Comparison of ENCODE assay signal across 25 cellular contexts in the genomic region with DNA sequence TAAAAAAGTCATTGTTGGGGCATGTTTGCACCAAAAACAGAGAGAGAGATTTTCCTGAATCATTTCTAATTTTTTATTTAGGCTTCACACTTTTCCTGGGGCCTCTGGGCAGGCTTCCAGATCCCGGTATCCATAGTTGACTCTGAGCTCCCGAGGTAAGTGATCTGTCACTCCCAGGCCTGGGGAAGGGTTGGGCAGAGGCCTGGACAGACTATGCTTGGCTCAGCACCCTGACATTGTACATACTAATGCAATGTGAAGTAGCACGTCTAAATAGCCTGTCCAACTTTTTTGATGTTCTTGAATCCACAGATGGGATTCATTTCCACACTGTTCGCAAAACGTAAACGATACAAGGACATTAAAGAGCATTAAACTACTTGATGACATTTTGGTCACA.
DNase-seq lines count a peak whose midpoint lies in the region; ATAC-seq, FAIRE-seq and TF ChIP-seq lines count a peak whose summit lies in the region.
"Had no signal": no experiment of that assay in that cellular context is flagged by ENCODE, and none has a peak within 500 bp of the region (broad histone marks: within the 10 kb centered on the region; RNA-seq: fewer than 3 reads in every experiment).

No MANE protein-coding gene starts in this region.

- 56 to 67% methylated on average over 6 of the region's 6 CpGs for WGBS in pancreas, 2 donors
- WGBS in spleen, 5 donors, result 67 to 85% (median 81%) methylated on average over 6 of the region's 6 CpGs

- H3K4me1 ChIP-seq in pancreas (no peaks in the 10 kb centered on the region), spleen (peaks cover 0 to 3% (median 0%) of the 10 kb centered on the region in 6 donors)

- TF ChIP-seq CTCF in epithelial cell of esophagus (IDR thresholded peaks at IDR 0.05; ENCODE audit: insufficient read depth, low read depth, low read length, missing control alignments) (no peak), pancreas (IDR thresholded peaks at IDR 0.05) (no peak), spleen (IDR thresholded peaks at IDR 0.05 in 8 of 11, conservative IDR thresholded peaks at IDR 0.05 in 3 of 11) (no peak)

- TF ChIP-seq POLR2A in spleen (IDR thresholded peaks at IDR 0.05), result no peak

- H3K9me3 ChIP-seq in pancreas, result no peaks in the 10 kb centered on the region
- no peaks in the 10 kb centered on the region for H3K9me3 ChIP-seq in spleen
- H3K9me3 ChIP-seq: upper lobe of left lung had no signal

- intact Hi-C loops in pancreas (cut with DNase I) (no loop called here), spleen (cut with DNase I; ENCODE audit: low total_unique reads) (no loop called here)

- H3K27ac ChIP-seq in pancreas (no peak overlapping the region), spleen (no peak overlapping the region)
- H3K27ac ChIP-seq: dorsolateral prefrontal cortex, upper lobe of left lung, VCaP had no signal

- peak in 3 of 4 donors; percentile 32 to 42 (median 35) for ATAC-seq in pancreas
- ATAC-seq in GM19397 (IDR thresholded peaks at IDR 0.05; ENCODE audit: unreplicated experiment), result no peak
- ATAC-seq: activated CD4-positive, alpha-beta T cell treated with anti-CD3 and anti-CD28 coated beads for 36 hours; activated CD8-positive, alpha-beta T cell treated with anti-CD3 and anti-CD28 coated beads for 36 hours; Panc1; stimulated activated memory B cell treated with anti-CD40 and anti-IgM and Interleukin-4, amounts not matched to agents 10 μg/mL and 1 μg/mL and 100 μg/mL, for 72 hours had no signal

- peak; percentile 29 for DNase-seq in DMS153 (lab: John Stamatoyannopoulos, UW)
- no peak for DNase-seq in DMS153 treated with DMSO at 0.1 percent for 48 hours (lab: John Stamatoyannopoulos, UW; ENCODE audit: unreplicated experiment)
- DNase-seq in NCI-H69 (lab: John Stamatoyannopoulos, UW), result peak; percentile 16
- DNase-seq in epithelial cell of esophagus (ENCODE audit: low read depth), result peak; percentile 57
- DNase-seq in pancreas, result no peak
- no peak for DNase-seq in spleen
- DNase-seq in hepatic stellate cell (ENCODE audit: low spot score), result no peak
- DNase-seq: activated CD4-positive, alpha-beta T cell treated with anti-CD3 and anti-CD28 coated beads for 36 hours; activated CD8-positive, alpha-beta memory T cell treated with anti-CD3 and anti-CD28 coated beads, Interleukin-2, amount 50 U/mL, for 48 hours; activated CD8-positive, alpha-beta T cell treated with anti-CD3 and anti-CD28 coated beads for 36 hours; activated naive CD4-positive, alpha-beta T cell treated with Interleukin-2 at 50 U/mL for 16 hours; Calu3; dorsolateral prefrontal cortex; mesenchymal stem cell; NCI-H1048; NCI-H187; NCI-H526 treated with DMSO at 0.1 percent for 48 hours; nucleus accumbens; substantia nigra; T1000; upper lobe of left lung had no signal

- H3K27me3 ChIP-seq in pancreas (no peaks in the 10 kb centered on the region), spleen (replicated peaks in 1 of 7) (no peaks in the 10 kb centered on the region)
- H3K27me3 ChIP-seq: upper lobe of left lung had no signal

- H3K36me3 ChIP-seq in pancreas (no peaks in the 10 kb centered on the region), spleen (no peaks in the 10 kb centered on the region)
- H3K36me3 ChIP-seq: upper lobe of left lung had no signal

- H3K4me3 ChIP-seq in epithelial cell of esophagus (ENCODE audit: low read length), result no peak overlapping the region
- H3K4me3 ChIP-seq in pancreas, result no peak overlapping the region
- H3K4me3 ChIP-seq in spleen, result no peak overlapping the region
- H3K4me3 ChIP-seq: dorsolateral prefrontal cortex, upper lobe of left lung had no signal

- no peak for FAIRE-seq in pancreas (lab: Jason Lieb, UNC)

Comparison
In these comparisons a context has a peak if more than half of its experiments do, and no peak if none do; other contexts are left out.
1. DNase-seq: peak in DMS153 (single experiment), NCI-H69 (single experiment) and epithelial cell of esophagus (single experiment); none in DMS153 treated with DMSO at 0.1 percent for 48 hours (single experiment), pancreas (0 of 6), spleen (single experiment) and hepatic stellate cell (single experiment).